In genomic region chr14:72906316-72906715, GRCh38 we compare ENCODE assay signal across 1 cellular context.
TF ChIP-seq lines count a peak whose summit lies in the region.

No MANE protein-coding gene starts in this region.

TF ChIP-seq in GM23338, 12 proteins besides CTCF, POLR2A, EP300 and RAD21 (continued from another document):
- TF ChIP-seq ZNF462 (CRISPR knock-in tag; IDR thresholded peaks at IDR 0.05), result no peak
- no peak for TF ChIP-seq EZH2 (IDR thresholded peaks at IDR 0.05; ENCODE audit: low read depth, unreplicated experiment)
- no peak for TF ChIP-seq POLR2AphosphoS5 (IDR thresholded peaks at IDR 0.05; ENCODE audit: low read depth)
- no peak for TF ChIP-seq NANOG (IDR thresholded peaks at IDR 0.05; ENCODE audit: borderline replicate concordance)
TF ChIP-seq in GM23338: peak in this region for 0.
